In genomic region chr12:851343-851742, GRCh38 we compare ENCODE assay signal across 10 cellular contexts.
DNase-seq lines count a peak whose midpoint lies in the region; ATAC-seq and TF ChIP-seq lines count a peak whose summit lies in the region.
"Had no signal": no experiment of that assay in that cellular context is flagged by ENCODE, and none has a peak within 500 bp of the region (broad histone marks: within the 10 kb centered on the region; RNA-seq: fewer than 3 reads in every experiment).

No MANE protein-coding gene starts in this region.

- H3K36me3 Mint-ChIP-seq in CD14-positive monocyte, result peaks cover 11 to 24% of the 10 kb centered on the region in 2 donors

- no peaks in the 10 kb centered on the region for H3K9me3 Mint-ChIP-seq in CD14-positive monocyte

- H3K4me1 Mint-ChIP-seq in CD14-positive monocyte, result peaks cover 19% of the 10 kb centered on the region

- no peaks in the 10 kb centered on the region for H3K9me3 ChIP-seq in esophagus squamous epithelium
- no peaks in the 10 kb centered on the region for H3K9me3 ChIP-seq in sigmoid colon

- peak overlapping the region; percentile 15 to 85 (median 81) for H3K27ac ChIP-seq in esophagus squamous epithelium
- peak overlapping the region; percentile 2 to 62 (median 48) for H3K27ac ChIP-seq in sigmoid colon

- TF ChIP-seq CTCF in esophagus squamous epithelium (IDR thresholded peaks at IDR 0.05), result no peak
- no peak for TF ChIP-seq CTCF in sigmoid colon (IDR thresholded peaks at IDR 0.05)
- TF ChIP-seq CTCF in CD14-positive monocyte (IDR thresholded peaks at IDR 0.05), result no peak

- H3K4me3 ChIP-seq in esophagus squamous epithelium (peak overlapping the region in 3 of 4 donors; percentile 20 to 43 (median 23)), sigmoid colon (no peak overlapping the region)

- H3K4me3 Mint-ChIP-seq in CD14-positive monocyte, result no peak overlapping the region

- WGBS in esophagus squamous epithelium, 2 donors, result 63 to 95% methylated on average over 1 of the region's 1 CpG
- 82 to 95% methylated on average over 1 of the region's 1 CpG for WGBS in sigmoid colon, 2 donors

- H3K4me1 ChIP-seq in esophagus squamous epithelium (peaks cover 10 to 87% (median 51%) of the 10 kb centered on the region in 3 donors), sigmoid colon (peaks cover 0 to 47% (median 35%) of the 10 kb centered on the region in 4 donors)

- H3K27me3 Mint-ChIP-seq in CD14-positive monocyte (ENCODE audit: low read depth in 3 of 3), result no peaks in the 10 kb centered on the region

- TF ChIP-seq POLR2A in esophagus squamous epithelium (IDR thresholded peaks at IDR 0.05) (no peak), sigmoid colon (IDR thresholded peaks at IDR 0.05) (no peak)

- DNase-seq in ELR (ENCODE audit: low read depth) (peak; percentile 19), esophagus squamous epithelium (lab: John Stamatoyannopoulos, UW) (no peak), sigmoid colon (no peak), HPDE6-E6E7 (ENCODE audit: extremely low spot score) (no peak), NCI-H146 treated with DMSO at 0.1 percent for 48 hours (lab: John Stamatoyannopoulos, UW; ENCODE audit: unreplicated experiment) (no peak), CD14-positive monocyte (ENCODE audit: low spot score) (no peak)
- DNase-seq: activated gamma-delta T cell, NCI-H1694 had no signal

- TF ChIP-seq EP300 in sigmoid colon (IDR thresholded peaks at IDR 0.05), result no peak

- H3K36me3 ChIP-seq in esophagus squamous epithelium (peaks cover 0 to 4% (median 0%) of the 10 kb centered on the region in 3 donors), sigmoid colon (no peaks in the 10 kb centered on the region)

- peak; percentile 92 for ATAC-seq in SK-N-SH treated with all-trans-retinoic acid at 6 μM for 48 hours
- ATAC-seq in HG02885 (IDR thresholded peaks at IDR 0.05; ENCODE audit: poor library complexity, unreplicated experiment), result no peak

- peak overlapping the region in 2 of 7 donors; percentile 55 to 65 for H3K27ac Mint-ChIP-seq in CD14-positive monocyte

- H3K27me3 ChIP-seq in esophagus squamous epithelium, result no peaks in the 10 kb centered on the region
- H3K27me3 ChIP-seq in sigmoid colon, result no peaks in the 10 kb centered on the region

- intact Hi-C loops in esophagus squamous epithelium (cut with DNase I), result no loop called here
- intact Hi-C loops in sigmoid colon (cut with DNase I), result no loop called here
- intact Hi-C loops in CD14-positive monocyte (cut with micrococcal nuclease), result no loop called here

TF ChIP-seq in SK-N-SH treated with all-trans-retinoic acid at 6 μM for 48 hours, 23 proteins besides CTCF, POLR2A, EP300 and RAD21:
- TF ChIP-seq ZC3H10 (CRISPR knock-in tag; IDR thresholded peaks at IDR 0.05), result no peak
- no peak for TF ChIP-seq ZFP3 (CRISPR knock-in tag; IDR thresholded peaks at IDR 0.05)
- TF ChIP-seq, protein P1, sequence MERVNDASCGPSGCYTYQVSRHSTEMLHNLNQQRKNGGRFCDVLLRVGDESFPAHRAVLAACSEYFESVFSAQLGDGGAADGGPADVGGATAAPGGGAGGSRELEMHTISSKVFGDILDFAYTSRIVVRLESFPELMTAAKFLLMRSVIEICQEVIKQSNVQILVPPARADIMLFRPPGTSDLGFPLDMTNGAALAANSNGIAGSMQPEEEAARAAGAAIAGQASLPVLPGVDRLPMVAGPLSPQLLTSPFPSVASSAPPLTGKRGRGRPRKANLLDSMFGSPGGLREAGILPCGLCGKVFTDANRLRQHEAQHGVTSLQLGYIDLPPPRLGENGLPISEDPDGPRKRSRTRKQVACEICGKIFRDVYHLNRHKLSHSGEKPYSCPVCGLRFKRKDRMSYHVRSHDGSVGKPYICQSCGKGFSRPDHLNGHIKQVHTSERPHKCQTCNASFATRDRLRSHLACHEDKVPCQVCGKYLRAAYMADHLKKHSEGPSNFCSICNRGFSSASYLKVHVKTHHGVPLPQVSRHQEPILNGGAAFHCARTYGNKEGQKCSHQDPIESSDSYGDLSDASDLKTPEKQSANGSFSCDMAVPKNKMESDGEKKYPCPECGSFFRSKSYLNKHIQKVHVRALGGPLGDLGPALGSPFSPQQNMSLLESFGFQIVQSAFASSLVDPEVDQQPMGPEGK (CRISPR knock-in tag; IDR thresholded peaks at IDR 0.05; ENCODE audit: borderline replicate concordance), result no peak
- no peak for TF ChIP-seq GLIS3 (CRISPR knock-in tag; IDR thresholded peaks at IDR 0.05)
- TF ChIP-seq RARB (CRISPR knock-in tag; IDR thresholded peaks at IDR 0.05), result no peak
- TF ChIP-seq TCF4 (CRISPR knock-in tag; IDR thresholded peaks at IDR 0.05; ENCODE audit: borderline replicate concordance), result no peak
- peak; percentile 34 for TF ChIP-seq ISL1 (CRISPR knock-in tag; IDR thresholded peaks at IDR 0.05)
TF ChIP-seq in SK-N-SH treated with all-trans-retinoic acid at 6 μM for 48 hours: peak in this region for 1.

Comparison
In these comparisons a context has a peak if more than half of its experiments do, and no peak if none do; other contexts are left out.
1. H3K4me3 ChIP-seq: peak in esophagus squamous epithelium (3 of 4); none in sigmoid colon (0 of 4).